In genomic region chr16:85612191-85612800, GRCh38 we compare ENCODE assay signal across 1 cellular context.
TF ChIP-seq lines count a peak whose summit lies in the region.

No MANE protein-coding gene starts in this region.

TF ChIP-seq in HepG2, 621 proteins besides CTCF, POLR2A, EP300 and RAD21 (continued from another document and continues in another):
- TF ChIP-seq CEBPZ (IDR thresholded peaks at IDR 0.05; ENCODE audit: low read length) (no peak), ZNF33B (CRISPR knock-in tag; IDR thresholded peaks at IDR 0.05) (no peak), ZFP41 (CRISPR knock-in tag; IDR thresholded peaks at IDR 0.05; ENCODE audit: borderline replicate concordance) (no peak), POGZ (CRISPR knock-in tag; IDR thresholded peaks at IDR 0.05) (no peak), GABPA (IDR thresholded peaks at IDR 0.05; ENCODE audit: low read depth, low read length) (no peak), GABPA (CRISPR knock-in tag; IDR thresholded peaks at IDR 0.05; ENCODE audit: low read depth) (no peak), NFIB (CRISPR knock-in tag; IDR thresholded peaks at IDR 0.05; ENCODE audit: borderline replicate concordance) (no peak), ZNF740 (CRISPR knock-in tag; IDR thresholded peaks at IDR 0.05) (peak; percentile 87; the same call in 1 of the 2 replicates), PCBP2 (optimal IDR thresholded peaks at IDR 0.05; ENCODE audit: low read depth, low read length, poor library complexity, severe bottlenecking) (no peak), ZNF629 (CRISPR knock-in tag; conservative IDR thresholded peaks at IDR 0.05) (no peak), ZNF766 (CRISPR knock-in tag; IDR thresholded peaks at IDR 0.05; ENCODE audit: borderline replicate concordance) (no peak), ZNF850 (CRISPR knock-in tag; conservative IDR thresholded peaks at IDR 0.05) (no peak), HNF1B (CRISPR knock-in tag; IDR thresholded peaks at IDR 0.05) (no peak), ZNF282 (IDR thresholded peaks at IDR 0.05; ENCODE audit: partially characterized antibody) (no peak), PAXIP1 (CRISPR knock-in tag; conservative IDR thresholded peaks at IDR 0.05) (no peak), ZNF20 (CRISPR knock-in tag; IDR thresholded peaks at IDR 0.05) (no peak), BRD4 (CRISPR knock-in tag; IDR thresholded peaks at IDR 0.05) (no peak), RARG (CRISPR knock-in tag; IDR thresholded peaks at IDR 0.05; ENCODE audit: low read depth) (no peak), ZFP62 (CRISPR knock-in tag; IDR thresholded peaks at IDR 0.05) (no peak), ZBTB42 (CRISPR knock-in tag; IDR thresholded peaks at IDR 0.05) (peak; percentile 20; the same call in 1 of the 2 replicates), TGIF2 (CRISPR knock-in tag; IDR thresholded peaks at IDR 0.05) (no peak), FOSL2 (CRISPR knock-in tag; IDR thresholded peaks at IDR 0.05) (peak; percentile 59), ZBTB1 (CRISPR knock-in tag; IDR thresholded peaks at IDR 0.05; ENCODE audit: borderline replicate concordance) (no peak), RELA (CRISPR knock-in tag; IDR thresholded peaks at IDR 0.05) (no peak), ZNF670 (CRISPR knock-in tag; IDR thresholded peaks at IDR 0.05; ENCODE audit: borderline replicate concordance) (no peak), SP5 (CRISPR knock-in tag; IDR thresholded peaks at IDR 0.05; ENCODE audit: borderline replicate concordance, low read depth) (no peak; the same call in 1 of the 2 replicates), ISX (CRISPR knock-in tag; conservative IDR thresholded peaks at IDR 0.05) (no peak), TEAD2 (CRISPR knock-in tag; IDR thresholded peaks at IDR 0.05) (no peak), ZBTB21 (CRISPR knock-in tag; IDR thresholded peaks at IDR 0.05) (no peak), ZNF251 (CRISPR knock-in tag; IDR thresholded peaks at IDR 0.05) (no peak), NKX3-1 (CRISPR knock-in tag; IDR thresholded peaks at IDR 0.05) (no peak), RAD51 (IDR thresholded peaks at IDR 0.05; ENCODE audit: borderline replicate concordance) (no peak), PAWR (CRISPR knock-in tag; IDR thresholded peaks at IDR 0.05; ENCODE audit: borderline replicate concordance) (no peak), ZNF782 (CRISPR knock-in tag; IDR thresholded peaks at IDR 0.05; ENCODE audit: borderline replicate concordance) (no peak), SIX1 (CRISPR knock-in tag; IDR thresholded peaks at IDR 0.05; ENCODE audit: borderline replicate concordance) (no peak), TCF7 (IDR thresholded peaks at IDR 0.05; ENCODE audit: low read depth) (no peak)
- TF ChIP-seq, protein P1, sequence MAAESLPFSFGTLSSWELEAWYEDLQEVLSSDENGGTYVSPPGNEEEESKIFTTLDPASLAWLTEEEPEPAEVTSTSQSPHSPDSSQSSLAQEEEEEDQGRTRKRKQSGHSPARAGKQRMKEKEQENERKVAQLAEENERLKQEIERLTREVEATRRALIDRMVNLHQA (CRISPR knock-in tag; IDR thresholded peaks at IDR 0.05): 0 out of 2 replicates have a peak, but pooled peaks have one; percentile 27
- TF ChIP-seq, protein P2, sequence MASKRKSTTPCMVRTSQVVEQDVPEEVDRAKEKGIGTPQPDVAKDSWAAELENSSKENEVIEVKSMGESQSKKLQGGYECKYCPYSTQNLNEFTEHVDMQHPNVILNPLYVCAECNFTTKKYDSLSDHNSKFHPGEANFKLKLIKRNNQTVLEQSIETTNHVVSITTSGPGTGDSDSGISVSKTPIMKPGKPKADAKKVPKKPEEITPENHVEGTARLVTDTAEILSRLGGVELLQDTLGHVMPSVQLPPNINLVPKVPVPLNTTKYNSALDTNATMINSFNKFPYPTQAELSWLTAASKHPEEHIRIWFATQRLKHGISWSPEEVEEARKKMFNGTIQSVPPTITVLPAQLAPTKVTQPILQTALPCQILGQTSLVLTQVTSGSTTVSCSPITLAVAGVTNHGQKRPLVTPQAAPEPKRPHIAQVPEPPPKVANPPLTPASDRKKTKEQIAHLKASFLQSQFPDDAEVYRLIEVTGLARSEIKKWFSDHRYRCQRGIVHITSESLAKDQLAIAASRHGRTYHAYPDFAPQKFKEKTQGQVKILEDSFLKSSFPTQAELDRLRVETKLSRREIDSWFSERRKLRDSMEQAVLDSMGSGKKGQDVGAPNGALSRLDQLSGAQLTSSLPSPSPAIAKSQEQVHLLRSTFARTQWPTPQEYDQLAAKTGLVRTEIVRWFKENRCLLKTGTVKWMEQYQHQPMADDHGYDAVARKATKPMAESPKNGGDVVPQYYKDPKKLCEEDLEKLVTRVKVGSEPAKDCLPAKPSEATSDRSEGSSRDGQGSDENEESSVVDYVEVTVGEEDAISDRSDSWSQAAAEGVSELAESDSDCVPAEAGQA (IDR thresholded peaks at IDR 0.05; ENCODE audit: low read depth): no peak
- TF ChIP-seq, protein P2 (CRISPR knock-in tag; IDR thresholded peaks at IDR 0.05; ENCODE audit: borderline replicate concordance): no peak
- TF ChIP-seq, protein P3, sequence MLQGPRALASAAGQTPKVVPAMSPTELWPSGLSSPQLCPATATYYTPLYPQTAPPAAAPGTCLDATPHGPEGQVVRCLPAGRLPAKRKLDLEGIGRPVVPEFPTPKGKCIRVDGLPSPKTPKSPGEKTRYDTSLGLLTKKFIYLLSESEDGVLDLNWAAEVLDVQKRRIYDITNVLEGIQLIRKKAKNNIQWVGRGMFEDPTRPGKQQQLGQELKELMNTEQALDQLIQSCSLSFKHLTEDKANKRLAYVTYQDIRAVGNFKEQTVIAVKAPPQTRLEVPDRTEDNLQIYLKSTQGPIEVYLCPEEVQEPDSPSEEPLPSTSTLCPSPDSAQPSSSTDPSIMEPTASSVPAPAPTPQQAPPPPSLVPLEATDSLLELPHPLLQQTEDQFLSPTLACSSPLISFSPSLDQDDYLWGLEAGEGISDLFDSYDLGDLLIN (CRISPR knock-in tag; IDR thresholded peaks at IDR 0.05; ENCODE audit: borderline replicate concordance): 0 out of 2 replicates have a peak, but pooled peaks have one; percentile 4
- TF ChIP-seq, protein P4, sequence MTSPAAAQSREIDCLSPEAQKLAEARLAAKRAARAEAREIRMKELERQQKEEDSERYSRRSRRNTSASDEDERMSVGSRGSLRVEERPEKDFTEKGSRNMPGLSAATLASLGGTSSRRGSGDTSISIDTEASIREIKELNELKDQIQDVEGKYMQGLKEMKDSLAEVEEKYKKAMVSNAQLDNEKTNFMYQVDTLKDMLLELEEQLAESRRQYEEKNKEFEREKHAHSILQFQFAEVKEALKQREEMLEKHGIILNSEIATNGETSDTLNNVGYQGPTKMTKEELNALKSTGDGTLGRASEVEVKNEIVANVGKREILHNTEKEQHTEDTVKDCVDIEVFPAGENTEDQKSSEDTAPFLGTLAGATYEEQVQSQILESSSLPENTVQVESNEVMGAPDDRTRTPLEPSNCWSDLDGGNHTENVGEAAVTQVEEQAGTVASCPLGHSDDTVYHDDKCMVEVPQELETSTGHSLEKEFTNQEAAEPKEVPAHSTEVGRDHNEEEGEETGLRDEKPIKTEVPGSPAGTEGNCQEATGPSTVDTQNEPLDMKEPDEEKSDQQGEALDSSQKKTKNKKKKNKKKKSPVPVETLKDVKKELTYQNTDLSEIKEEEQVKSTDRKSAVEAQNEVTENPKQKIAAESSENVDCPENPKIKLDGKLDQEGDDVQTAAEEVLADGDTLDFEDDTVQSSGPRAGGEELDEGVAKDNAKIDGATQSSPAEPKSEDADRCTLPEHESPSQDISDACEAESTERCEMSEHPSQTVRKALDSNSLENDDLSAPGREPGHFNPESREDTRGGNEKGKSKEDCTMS (CRISPR knock-in tag; conservative IDR thresholded peaks at IDR 0.05): no peak
- TF ChIP-seq, protein P5, sequence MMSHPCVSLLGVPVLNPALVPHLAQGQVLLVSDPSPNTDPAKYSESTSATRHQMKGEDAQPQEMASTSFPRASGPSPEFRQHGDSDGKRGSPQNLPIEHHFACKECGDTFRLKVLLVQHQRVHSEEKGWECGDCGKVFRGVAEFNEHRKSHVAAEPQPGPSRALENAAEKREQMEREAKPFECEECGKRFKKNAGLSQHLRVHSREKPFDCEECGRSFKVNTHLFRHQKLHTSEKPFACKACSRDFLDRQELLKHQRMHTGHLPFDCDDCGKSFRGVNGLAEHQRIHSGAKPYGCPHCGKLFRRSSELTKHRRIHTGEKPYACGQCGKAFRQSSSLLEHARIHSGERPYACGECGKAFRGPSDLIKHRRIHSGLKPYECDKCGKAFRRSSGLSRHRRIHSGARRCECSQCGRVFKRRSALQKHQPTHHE (CRISPR knock-in tag; IDR thresholded peaks at IDR 0.05; ENCODE audit: borderline replicate concordance): no peak
